ENCODE assay signal across 23 cellular contexts in genomic region chr2:42458396-42458795, GRCh38. TPM values are rescaled to one million over a fixed set of nuclear protein-coding genes. Genes with fewer than 3 reads are reported as not detected.
"Had no signal": no experiment of that assay in that cellular context is flagged by ENCODE, and none has a peak within 500 bp of the region (broad histone marks: within the 10 kb centered on the region; RNA-seq: fewer than 3 reads in every experiment).

No MANE protein-coding gene starts in this region.

- DNase-seq: cortex of kidney; effector CD8-positive, alpha-beta T cell; effector memory CD8-positive, alpha-beta T cell; endodermal cell; erythroblast; esophagus squamous epithelium; foreskin fibroblast; foreskin melanocyte; gastrocnemius medialis; glutamatergic neuron; head of caudate nucleus; heart right ventricle; hippocampal formation; left cardiac atrium; left lung; left ventricle myocardium superior; lower lobe of right lung; midbrain; naive thymus-derived CD4-positive, alpha-beta T cell; natural killer cell had no signal

- H3K27ac ChIP-seq: epithelial cell of prostate, esophagus squamous epithelium, gastrocnemius medialis, heart right ventricle, left lung, lower lobe of right lung had no signal

- H3K36me3 ChIP-seq: esophagus squamous epithelium, gastrocnemius medialis, heart right ventricle, left lung, lower lobe of right lung had no signal

- ATAC-seq: effector memory CD8-positive, alpha-beta T cell; esophagus mucosa; gastrocnemius medialis; heart right ventricle; left cardiac atrium; left lung; left ventricle myocardium superior; lower lobe of right lung; naive thymus-derived CD4-positive, alpha-beta T cell; natural killer cell had no signal

- H3K9me3 ChIP-seq: esophagus squamous epithelium, gastrocnemius medialis, heart right ventricle, left lung, lower lobe of right lung had no signal

- H3K4me1 ChIP-seq: esophagus squamous epithelium, gastrocnemius medialis, heart right ventricle, left lung, lower lobe of right lung had no signal

- H3K27me3 ChIP-seq: esophagus squamous epithelium, gastrocnemius medialis, left lung had no signal

- H3K4me3 ChIP-seq: esophagus squamous epithelium, gastrocnemius medialis, heart right ventricle, left lung, lower lobe of right lung had no signal

RNA-seq across cellular contexts. Expression of gene KCNG3, which starts 35.4 kb away (rescaled TPM):
- polyA plus RNA-seq: heart right ventricle, keratinocyte had no signal
